8 cellular contexts compared by ENCODE assay signal in genomic region chr19:13260883-13261653, GRCh38.
DNase-seq lines count a peak whose midpoint lies in the region; ATAC-seq and TF ChIP-seq lines count a peak whose summit lies in the region.

No MANE protein-coding gene starts in this region.

- H3K36me3 Mint-ChIP-seq in T-helper 17 cell (ENCODE audit: low read depth) = peaks cover 4% of the 10 kb centered on the region

- no peak overlapping the region for H3K4me3 Mint-ChIP-seq in T-helper 17 cell

- H3K4me1 Mint-ChIP-seq in T-helper 17 cell = peaks cover 9% of the 10 kb centered on the region

- CTCF ChIA-PET in HEK293T (lab: Yijun Ruan, JAX) = interaction anchor here (1.5 kb wide), 1 partner anchor 296 kb away, joined by 4 read pairs; no protein-coding TSS in a partner anchor

- H3K9me3 ChIP-seq in T-helper 17 cell (ENCODE audit: control insufficient read depth, low read length, poor library complexity, severe bottlenecking) = no peaks in the 10 kb centered on the region

- DNase-seq in stimulated activated CD4-positive, alpha-beta T cell treated with anti-CD3 and anti-CD28 coated beads, Interleukin-15, amount 100 ng/mL, for 24 hours = peak; percentile 49
- DNase-seq in stimulated activated CD4-positive, alpha-beta T cell treated with anti-CD3 and anti-CD28 coated beads, Interleukin-2, amount 100 ng/mL, for 48 hours = no peak
- no peak for DNase-seq in T-helper 17 cell
- DNase-seq in foreskin melanocyte = peak; percentile 90
- no peak for DNase-seq in HEK293T (ENCODE audit: extremely low spot score)
- DNase-seq in SK-N-DZ (ENCODE audit: low spot score) = no peak

- ATAC-seq in HG03108 (IDR thresholded peaks at IDR 0.05; ENCODE audit: unreplicated experiment) = peak; percentile 71
- ATAC-seq in T-helper 17 cell = no peak
- ATAC-seq in GM19324 (IDR thresholded peaks at IDR 0.05; ENCODE audit: low FRiP score, unreplicated experiment) = no peak

- peak overlapping the region; percentile 14 for H3K27ac Mint-ChIP-seq in T-helper 17 cell

- H3K27me3 Mint-ChIP-seq in T-helper 17 cell = peaks cover 36% of the 10 kb centered on the region

- POLR2A ChIA-PET in HEK293T (lab: Yijun Ruan, JAX) = no interaction called here

TF ChIP-seq in HEK293T, 16 proteins besides CTCF, POLR2A, EP300 and RAD21:
- TF ChIP-seq BHLHE40 (IDR thresholded peaks at IDR 0.05; ENCODE audit: borderline replicate concordance) (no peak), CTBP1 (IDR thresholded peaks at IDR 0.05; ENCODE audit: borderline replicate concordance) (no peak), ARNT (IDR thresholded peaks at IDR 0.05) (no peak), ZNF384 (IDR thresholded peaks at IDR 0.05) (no peak), NFRKB (IDR thresholded peaks at IDR 0.05) (no peak), SP1 (IDR thresholded peaks at IDR 0.05) (no peak), ELF4 (IDR thresholded peaks at IDR 0.05) (no peak), LEF1 (IDR thresholded peaks at IDR 0.05; ENCODE audit: borderline replicate concordance) (no peak), FOXA1 (IDR thresholded peaks at IDR 0.05) (no peak), SUZ12 (IDR thresholded peaks at IDR 0.05) (no peak), HDGF (IDR thresholded peaks at IDR 0.05; ENCODE audit: borderline replicate concordance) (no peak), FOXK2 (IDR thresholded peaks at IDR 0.05) (no peak), TARDBP (IDR thresholded peaks at IDR 0.05) (no peak)
- TF ChIP-seq, protein P1, sequence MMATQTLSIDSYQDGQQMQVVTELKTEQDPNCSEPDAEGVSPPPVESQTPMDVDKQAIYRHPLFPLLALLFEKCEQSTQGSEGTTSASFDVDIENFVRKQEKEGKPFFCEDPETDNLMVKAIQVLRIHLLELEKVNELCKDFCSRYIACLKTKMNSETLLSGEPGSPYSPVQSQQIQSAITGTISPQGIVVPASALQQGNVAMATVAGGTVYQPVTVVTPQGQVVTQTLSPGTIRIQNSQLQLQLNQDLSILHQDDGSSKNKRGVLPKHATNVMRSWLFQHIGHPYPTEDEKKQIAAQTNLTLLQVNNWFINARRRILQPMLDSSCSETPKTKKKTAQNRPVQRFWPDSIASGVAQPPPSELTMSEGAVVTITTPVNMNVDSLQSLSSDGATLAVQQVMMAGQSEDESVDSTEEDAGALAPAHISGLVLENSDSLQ (IDR thresholded peaks at IDR 0.05) = no peak

Comparison
In these comparisons a context has a peak if more than half of its experiments do, and no peak if none do; other contexts are left out.
1. DNase-seq: peak in stimulated activated CD4-positive, alpha-beta T cell treated with anti-CD3 and anti-CD28 coated beads, Interleukin-15, amount 100 ng/mL, for 24 hours (single experiment) and foreskin melanocyte (single experiment); none in stimulated activated CD4-positive, alpha-beta T cell treated with anti-CD3 and anti-CD28 coated beads, Interleukin-2, amount 100 ng/mL, for 48 hours (0 of 2), T-helper 17 cell (0 of 3), HEK293T (single experiment) and SK-N-DZ (single experiment).